Comparison of ENCODE assay signal across 8 cellular contexts in the genomic region with DNA sequence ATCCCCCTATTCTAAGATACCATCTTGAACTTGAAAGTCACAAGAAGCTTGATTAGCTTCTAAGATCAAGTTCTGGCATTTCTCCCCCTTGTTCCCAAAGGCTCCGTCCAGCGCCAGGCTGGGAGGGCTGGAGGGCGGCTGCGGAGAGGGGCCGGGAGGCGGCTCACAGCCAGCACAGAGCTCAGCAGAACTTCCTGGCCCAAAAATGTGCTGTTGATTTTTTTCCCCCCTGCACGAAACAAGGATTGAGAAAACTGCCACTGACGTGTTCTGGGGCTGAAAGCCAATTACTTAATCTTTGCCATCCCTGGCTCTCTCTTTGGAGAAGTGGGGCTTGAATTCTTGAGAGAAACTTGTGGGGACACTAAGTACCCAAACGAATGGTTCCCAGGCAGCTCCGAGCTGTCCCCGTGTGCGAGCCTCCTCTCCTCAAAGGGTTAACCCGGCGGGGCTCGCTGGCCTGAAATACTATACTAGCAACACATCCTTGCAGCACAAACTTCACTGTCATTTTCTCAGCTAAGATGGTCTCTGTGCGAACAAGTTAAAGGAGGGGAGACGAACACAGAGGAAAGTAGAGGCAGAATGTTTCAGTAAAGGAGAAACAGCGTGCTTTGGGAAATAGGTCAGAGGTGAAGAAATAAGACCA. TPM values are rescaled to one million over a fixed set of nuclear protein-coding genes. Genes with fewer than 3 reads are reported as not detected.
DNase-seq lines count a peak whose midpoint lies in the region; ATAC-seq and TF ChIP-seq lines count a peak whose summit lies in the region.

No MANE protein-coding gene starts in this region.

- peak overlapping the region; percentile 99 for H3K27ac ChIP-seq in psoas muscle

- no peak for TF ChIP-seq CTCF in psoas muscle (IDR thresholded peaks at IDR 0.05)

- intact Hi-C loops in psoas muscle (cut with DNase I) = loop anchor here (1.0 to 5.0 kb wide), 3 partner anchors 37 to 122 kb away; partner anchors contain the start of gene REV3L (in 1 of the 2)

- 0 to 1% (median 0%) methylated on average over 18 of the region's 18 CpGs for WGBS in psoas muscle, 3 donors

- ATAC-seq in GM18858 (IDR thresholded peaks at IDR 0.05; ENCODE audit: unreplicated experiment) (peak; percentile 36), HG03039 (IDR thresholded peaks at IDR 0.05; ENCODE audit: unreplicated experiment) (peak; percentile 39), psoas muscle (peak; percentile 70 to 77 (median 73))

- no peaks in the 10 kb centered on the region for H3K27me3 ChIP-seq in psoas muscle (ENCODE audit: insufficient read depth in 3 of 3, low read length in 2 of 3)

- DNase-seq in AG08396 (ENCODE audit: low spot score) = peak; percentile 70
- peak; percentile 88 for DNase-seq in OCI-M1 (lab: John Stamatoyannopoulos, UW)
- DNase-seq in anterior cingulate cortex (lab: John Stamatoyannopoulos, UW) = peak in 50 of 58 donors; percentile 17 to 82 (median 55)
- peak; percentile 63 for DNase-seq in hepatic stellate cell (ENCODE audit: low spot score)
- DNase-seq in psoas muscle = peak; percentile 83 to 92
- DNase-seq in NCI-H69 (lab: John Stamatoyannopoulos, UW) = no peak

- H3K4me3 ChIP-seq in psoas muscle = peak overlapping the region; percentile 78

- no peaks in the 10 kb centered on the region for H3K36me3 ChIP-seq in psoas muscle (ENCODE audit: insufficient read depth in 1 of 2, low read depth in 1 of 2)

- H3K9me3 ChIP-seq in psoas muscle = no peaks in the 10 kb centered on the region

- peaks cover 43% of the 10 kb centered on the region for H3K4me1 ChIP-seq in psoas muscle

RNA-seq across cellular contexts. Expression of gene TRAF3IP2, which starts 0.5 kb away (rescaled TPM):
- total RNA-seq in psoas muscle = 10 to 100 TPM; 17.1 to 49.3 (median 19.5) TPM
- polyA plus RNA-seq in psoas muscle = 10 to 100 TPM in 2 of 3 donors, 1 to 10 TPM in 1; 7.9 to 46.5 (median 11.6) TPM
